Comparison of ENCODE assay signal across 9 cellular contexts in the genomic region with DNA sequence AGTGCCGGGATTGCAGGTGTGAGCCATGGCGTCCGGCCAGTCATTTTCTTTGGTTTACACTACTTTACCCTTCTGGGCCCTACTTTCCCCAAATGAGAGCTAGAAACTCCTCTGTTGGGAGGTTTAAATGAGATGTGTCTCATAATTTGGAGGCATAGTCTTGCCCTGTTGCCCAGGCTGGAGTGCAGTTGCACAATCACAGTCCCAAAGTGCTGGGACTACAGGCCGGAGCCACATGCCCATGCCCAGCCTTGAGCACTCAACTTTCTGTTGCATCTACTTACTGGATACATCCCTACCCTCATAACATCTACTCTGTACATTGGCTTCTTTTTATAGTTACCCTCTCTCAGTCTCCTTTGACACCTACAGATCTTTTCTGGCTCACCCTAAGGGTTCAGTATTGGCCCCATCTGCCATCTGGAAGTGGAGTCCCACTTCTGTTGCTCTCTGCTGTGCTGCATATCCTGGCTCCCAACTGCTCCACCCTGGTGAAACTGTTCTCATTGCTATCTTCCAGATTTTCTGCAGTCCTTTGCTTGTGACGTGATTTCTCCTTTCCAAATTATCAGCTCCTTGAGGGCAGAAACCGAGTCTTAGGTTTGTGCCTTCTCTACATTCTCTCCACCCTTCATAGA. TPM values are rescaled to one million over a fixed set of nuclear protein-coding genes. Genes with fewer than 3 reads are reported as not detected.
A peak's percentile ranks its signal among the peaks of the same experiment; 100 is the strongest.
DNase-seq lines count a peak whose midpoint lies in the region; ATAC-seq and TF ChIP-seq lines count a peak whose summit lies in the region.
"Had no signal": no experiment of that assay in that cellular context is flagged by ENCODE, and none has a peak within 500 bp of the region (broad histone marks: within the 10 kb centered on the region; RNA-seq: fewer than 3 reads in every experiment).

No MANE protein-coding gene starts in this region.

- TF ChIP-seq CTCF in CD4-positive, alpha-beta T cell (IDR thresholded peaks at IDR 0.05): no peak
- no peak for TF ChIP-seq CTCF in Loucy (conservative IDR thresholded peaks at IDR 0.05; ENCODE audit: low read length)
- no peak for TF ChIP-seq CTCF in chondrocyte (IDR thresholded peaks at IDR 0.05)
- TF ChIP-seq CTCF in nephron progenitor cell (IDR thresholded peaks at IDR 0.05): no peak
- no peak for TF ChIP-seq CTCF in foreskin fibroblast (IDR thresholded peaks at IDR 0.05; ENCODE audit: low read depth, low read length)

- H3K9ac ChIP-seq in Loucy (ENCODE audit: low read depth, low read length, poor library complexity, severe bottlenecking): no peak overlapping the region

- peak overlapping the region; percentile 47 for H3K4me2 ChIP-seq in Loucy (ENCODE audit: low read depth, low read length, poor library complexity, severe bottlenecking)

- DNase-seq in CD4-positive, alpha-beta T cell: no peak
- no peak for DNase-seq in chondrocyte (ENCODE audit: low spot score)
- no peak for DNase-seq in nephron progenitor cell
- no peak for DNase-seq in NCI-H2227 (lab: John Stamatoyannopoulos, UW; ENCODE audit: unreplicated experiment)
- DNase-seq in foreskin fibroblast: no peak
- no peak for DNase-seq in NCI-H1694 (lab: John Stamatoyannopoulos, UW)
- DNase-seq: hippocampal formation had no signal

- no peaks in the 10 kb centered on the region for H3K9me2 ChIP-seq in Loucy (replicated peaks; ENCODE audit: low read depth, low read length)

- POLR2A ChIA-PET in CD4-positive, alpha-beta T cell (lab: Charles Lee): interaction anchor here (2.8 kb wide), 1 partner anchor 8 kb away, joined by 20 read pairs; the partner anchor contains the start of gene EIF4H

- intact Hi-C loops in CD4-positive, alpha-beta T cell (cut with DNase I, micrococcal nuclease): loop anchor here (5.0 kb wide), 1 partner anchor 115 kb away; no protein-coding TSS in a partner anchor

- H3K27me3 ChIP-seq in CD4-positive, alpha-beta T cell (ENCODE audit: control insufficient read depth, insufficient read depth, low read length): no peaks in the 10 kb centered on the region
- H3K27me3 ChIP-seq in Loucy (ENCODE audit: insufficient read depth, low read length, poor library complexity, severe bottlenecking): no peaks in the 10 kb centered on the region

- ATAC-seq in CD4-positive, alpha-beta T cell (ENCODE audit: poor library complexity): no peak
- no peak for ATAC-seq in GM19452 (IDR thresholded peaks at IDR 0.05; ENCODE audit: unreplicated experiment)

- H3K36me3 ChIP-seq in Loucy (ENCODE audit: insufficient read depth, low read length): peaks cover 67% of the 10 kb centered on the region; the same call in 1 of the 2 replicates

- peaks cover 100% of the 10 kb centered on the region for H3K79me2 ChIP-seq in Loucy (ENCODE audit: insufficient read depth, low read length)

- H3K4me1 ChIP-seq in Loucy (ENCODE audit: insufficient read depth, low read length, poor library complexity, severe bottlenecking): peaks cover 45% of the 10 kb centered on the region

- peaks cover 6% of the 10 kb centered on the region; the same call in 1 of the 2 replicates for H3F3A ChIP-seq in Loucy (ENCODE audit: low read depth)

- peak overlapping the region; percentile 18 for H3K27ac Mint-ChIP-seq in CD4-positive, alpha-beta T cell
- H3K27ac Mint-ChIP-seq in chondrocyte (ENCODE audit: unreplicated experiment): peak overlapping the region; percentile 6
- H3K27ac Mint-ChIP-seq in nephron progenitor cell: peak overlapping the region; percentile 53

- no peak overlapping the region for H3K27ac ChIP-seq in CD4-positive, alpha-beta T cell (ENCODE audit: low read depth, low read length)

- H3K4me3 Mint-ChIP-seq in CD4-positive, alpha-beta T cell: peak overlapping the region; percentile 32
- no peak overlapping the region for H3K4me3 Mint-ChIP-seq in chondrocyte (ENCODE audit: unreplicated experiment)
- H3K4me3 Mint-ChIP-seq in nephron progenitor cell: no peak overlapping the region

- H2AFZ ChIP-seq in Loucy (ENCODE audit: low read length): no peak overlapping the region

- peaks cover 98% of the 10 kb centered on the region for H3K4me1 Mint-ChIP-seq in CD4-positive, alpha-beta T cell (ENCODE audit: low read depth)
- peaks cover 74% of the 10 kb centered on the region for H3K4me1 Mint-ChIP-seq in chondrocyte (ENCODE audit: low read depth)
- peaks cover 37% of the 10 kb centered on the region for H3K4me1 Mint-ChIP-seq in nephron progenitor cell

- H3K4me3 ChIP-seq in Loucy (ENCODE audit: low read length, poor library complexity, severe bottlenecking): no peak overlapping the region
- H3K4me3 ChIP-seq in foreskin fibroblast (ENCODE audit: low read depth in 1 of 2, low read length in 2 of 2): no peak overlapping the region

- peaks cover 91% of the 10 kb centered on the region for H3K36me3 Mint-ChIP-seq in CD4-positive, alpha-beta T cell (ENCODE audit: low read depth)
- peaks cover 3% of the 10 kb centered on the region for H3K36me3 Mint-ChIP-seq in chondrocyte (ENCODE audit: low read depth)
- H3K36me3 Mint-ChIP-seq in nephron progenitor cell (ENCODE audit: low read depth): peaks cover 35% of the 10 kb centered on the region

- no peaks in the 10 kb centered on the region for H3K27me3 Mint-ChIP-seq in CD4-positive, alpha-beta T cell
- H3K27me3 Mint-ChIP-seq in chondrocyte (ENCODE audit: low read depth): no peaks in the 10 kb centered on the region
- H3K27me3 Mint-ChIP-seq in nephron progenitor cell (ENCODE audit: low read depth, poor library complexity): peaks cover 2% of the 10 kb centered on the region

- no peaks in the 10 kb centered on the region for H3K9me3 Mint-ChIP-seq in CD4-positive, alpha-beta T cell
- H3K9me3 Mint-ChIP-seq in chondrocyte (ENCODE audit: low read depth) (no peaks in the 10 kb centered on the region), nephron progenitor cell (no peaks in the 10 kb centered on the region)

- CTCF ChIA-PET in CD4-positive, alpha-beta T cell (lab: Charles Lee): interaction anchor here (2.0 kb wide), 2 partner anchors 24 to 115 kb away, joined by 8 to 16 read pairs; no protein-coding TSS in a partner anchor

- H3K9me3 ChIP-seq in CD4-positive, alpha-beta T cell (ENCODE audit: control insufficient read depth, low read length): no peaks in the 10 kb centered on the region
- no peaks in the 10 kb centered on the region for H3K9me3 ChIP-seq in Loucy (ENCODE audit: insufficient read depth, low read depth, low read length)

- H4K20me1 ChIP-seq in Loucy (ENCODE audit: insufficient read depth, low read length, poor library complexity, severe bottlenecking): peaks cover 99% of the 10 kb centered on the region

RNA-seq across cellular contexts. Expression of gene EIF4H, which starts 8.4 kb away (rescaled TPM):
- total RNA-seq in CD4-positive, alpha-beta T cell: 100 to 1,000 TPM; 311 to 316 TPM
- total RNA-seq in chondrocyte: 209 to 219 TPM (median 217 TPM) in 3 replicates

RNA-seq across cellular contexts. Expression of gene LAT2, which starts 27.2 kb away (rescaled TPM):
- 1 to 10 TPM; 1.7 to 2.4 TPM for total RNA-seq in CD4-positive, alpha-beta T cell
- 0.56 to 1.5 TPM (median 1.2 TPM) in 3 replicates for total RNA-seq in chondrocyte
